In the genomic region with DNA sequence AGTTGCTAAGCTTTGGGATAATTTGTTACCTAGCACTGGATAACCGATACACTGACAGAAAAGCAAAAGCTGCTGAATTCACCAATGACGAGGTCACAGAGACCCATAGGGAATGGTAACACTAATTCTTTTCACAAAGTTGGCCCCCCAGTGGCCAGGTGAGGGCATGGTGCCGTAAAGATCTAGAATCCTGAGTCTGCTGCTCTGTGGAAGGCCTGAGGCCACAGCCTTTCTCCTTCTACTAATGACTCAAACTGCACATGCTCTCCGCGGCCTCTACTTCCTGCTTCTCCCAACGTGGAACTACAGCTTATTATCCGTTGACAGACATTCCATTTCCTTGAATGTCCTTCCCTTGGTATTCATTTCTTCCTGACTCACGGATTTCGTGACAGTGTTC, we compare ENCODE assay signal across 11 cellular contexts.
DNase-seq lines count a peak whose midpoint lies in the region; ATAC-seq and TF ChIP-seq lines count a peak whose summit lies in the region.
"Had no signal": no experiment of that assay in that cellular context is flagged by ENCODE, and none has a peak within 500 bp of the region (broad histone marks: within the 10 kb centered on the region; RNA-seq: fewer than 3 reads in every experiment).

No MANE protein-coding gene starts in this region.

- dilution Hi-C loops in mammary epithelial cell (cut with HindIII; ENCODE audit: low sequenced_read_pairs): no loop called here

- H3K79me2 ChIP-seq in mammary epithelial cell (ENCODE audit: insufficient read depth, low read length): no peaks in the 10 kb centered on the region
- H3K79me2 ChIP-seq in OCI-LY3 (ENCODE audit: low read length): no peaks in the 10 kb centered on the region

- intact Hi-C loops in mammary epithelial cell (cut with micrococcal nuclease) (no loop called here), breast epithelium (cut with DNase I; ENCODE audit: low total_unique reads) (no loop called here), upper lobe of right lung (cut with DNase I) (no loop called here)

- in situ Hi-C loops in mammary epithelial cell (cut with MboI; ENCODE audit: low sequenced_read_pairs in 2 of 2): loop anchor here in 1 of 2 donors (10.0 kb wide), 1 partner anchor 109 kb away; no protein-coding TSS in a partner anchor

- TF ChIP-seq CTCF in mammary epithelial cell (conservative IDR thresholded peaks at IDR 0.05 in 1 of 2, IDR thresholded peaks at IDR 0.05 in 1 of 2; ENCODE audit: extremely low read depth in 1 of 2, insufficient read depth in 1 of 2, low read depth in 1 of 2, low read length in 2 of 2) (peak; percentile 7 to 14), breast epithelium (IDR thresholded peaks at IDR 0.05) (no peak), OCI-LY3 (IDR thresholded peaks at IDR 0.05; ENCODE audit: low read depth, low read length) (peak; percentile 21; the same call in 1 of the 2 replicates), foreskin keratinocyte (conservative IDR thresholded peaks at IDR 0.05) (peak; percentile 30), upper lobe of right lung (IDR thresholded peaks at IDR 0.05) (no peak)

- H3K4me3 ChIP-seq in mammary epithelial cell (replicated peaks in 1 of 3; ENCODE audit: insufficient read depth in 1 of 3, low read depth in 2 of 3, low read length in 3 of 3): no peak overlapping the region
- H3K4me3 ChIP-seq in breast epithelium: no peak overlapping the region
- no peak overlapping the region for H3K4me3 ChIP-seq in OCI-LY3 (ENCODE audit: low read length)
- H3K4me3 ChIP-seq in upper lobe of right lung: no peak overlapping the region
- H3K4me3 ChIP-seq: HAP-1, tibial artery had no signal

- H3K36me3 ChIP-seq in mammary epithelial cell (ENCODE audit: insufficient read depth, low read length) (no peaks in the 10 kb centered on the region), breast epithelium (no peaks in the 10 kb centered on the region), OCI-LY3 (replicated peaks; ENCODE audit: low read depth, low read length) (no peaks in the 10 kb centered on the region), upper lobe of right lung (no peaks in the 10 kb centered on the region)
- H3K36me3 ChIP-seq: HAP-1, tibial artery had no signal

- peaks cover 3% of the 10 kb centered on the region for H3K27me3 ChIP-seq in mammary epithelial cell (ENCODE audit: insufficient read depth, low read length)
- H3K27me3 ChIP-seq in breast epithelium: no peaks in the 10 kb centered on the region
- H3K27me3 ChIP-seq in OCI-LY3 (ENCODE audit: low read depth, low read length): peaks cover 7% of the 10 kb centered on the region; the same call in 1 of the 2 replicates
- no peaks in the 10 kb centered on the region for H3K27me3 ChIP-seq in foreskin keratinocyte
- no peaks in the 10 kb centered on the region for H3K27me3 ChIP-seq in upper lobe of right lung
- H3K27me3 ChIP-seq: tibial artery had no signal

- H4K20me1 ChIP-seq in mammary epithelial cell (ENCODE audit: insufficient read depth, low read length) (no peaks in the 10 kb centered on the region), OCI-LY3 (ENCODE audit: insufficient read depth, low read length) (no peaks in the 10 kb centered on the region)

- H3K9me3 ChIP-seq in mammary epithelial cell (replicated peaks; ENCODE audit: insufficient read depth, low read length) (no peaks in the 10 kb centered on the region), breast epithelium (no peaks in the 10 kb centered on the region), OCI-LY3 (ENCODE audit: insufficient read depth, low read length) (no peaks in the 10 kb centered on the region), upper lobe of right lung (no peaks in the 10 kb centered on the region)
- H3K9me3 ChIP-seq: HAP-1, tibial artery had no signal

- ATAC-seq in foreskin keratinocyte (peak; percentile 57), upper lobe of right lung (peak; percentile 42), GM19452 (IDR thresholded peaks at IDR 0.05; ENCODE audit: unreplicated experiment) (no peak)

- WGBS in mammary epithelial cell (ENCODE audit: low coverage, missing lambda C conversion rate): 74% methylated on average over 9 of the region's 9 CpGs

- no peak overlapping the region for H3K4me2 ChIP-seq in mammary epithelial cell (ENCODE audit: insufficient read depth, low read depth, low read length)
- H3K4me2 ChIP-seq in OCI-LY3 (ENCODE audit: low read length): no peak overlapping the region

- H3K4me1 ChIP-seq in mammary epithelial cell (ENCODE audit: insufficient read depth, low read length): no peaks in the 10 kb centered on the region
- H3K4me1 ChIP-seq in breast epithelium: no peaks in the 10 kb centered on the region
- peaks cover 10% of the 10 kb centered on the region for H3K4me1 ChIP-seq in OCI-LY3 (ENCODE audit: low read length)
- H3K4me1 ChIP-seq in foreskin keratinocyte: no peaks in the 10 kb centered on the region
- H3K4me1 ChIP-seq in upper lobe of right lung: peaks cover 16% of the 10 kb centered on the region
- H3K4me1 ChIP-seq: HAP-1 had no signal

- no TSS peak for BruUV-seq in mammary epithelial cell (replicated peaks; lab: Mats Ljungman, UMichigan)

- DNase-seq in mammary epithelial cell (no peak), breast epithelium (ENCODE audit: low spot score in 2 of 2) (no peak), foreskin keratinocyte (peak in 1 of 2 donors; percentile 32), upper lobe of right lung (no peak)
- DNase-seq in stimulated activated CD4-positive, alpha-beta T cell treated with anti-CD3 and anti-CD28 coated beads, Interleukin-1b, Interleukin-23, amount 100 ng/mL, for 48 hours: no peak
- no peak for DNase-seq in stimulated activated naive CD4-positive, alpha-beta T cell treated with Interleukin-2 at 50 U/mL for 16 hours (lab: John Stamatoyannopoulos, UW)
- DNase-seq: DMS79 treated with DMSO at 0.1 percent for 48 hours, tibial artery had no signal

- no peak for TF ChIP-seq POLR2A in breast epithelium (IDR thresholded peaks at IDR 0.05)

- CTCF ChIA-PET in mammary epithelial cell (lab: Charles Lee; ENCODE audit: low non-redundant PET): no interaction called here

- H3K9ac ChIP-seq in mammary epithelial cell (ENCODE audit: insufficient read depth, low read length): no peak overlapping the region
- H3K9ac ChIP-seq in OCI-LY3 (ENCODE audit: low read length): no peak overlapping the region

- no peak overlapping the region for H2AFZ ChIP-seq in mammary epithelial cell (ENCODE audit: low read depth, low read length)
- H2AFZ ChIP-seq in OCI-LY3 (ENCODE audit: low read depth, low read length): no peak overlapping the region

- H3K27ac ChIP-seq in mammary epithelial cell (ENCODE audit: insufficient read depth, low read depth, low read length): no peak overlapping the region
- no peak overlapping the region for H3K27ac ChIP-seq in breast epithelium
- no peak overlapping the region for H3K27ac ChIP-seq in OCI-LY3 (ENCODE audit: low read length)
- no peak overlapping the region for H3K27ac ChIP-seq in foreskin keratinocyte
- H3K27ac ChIP-seq in upper lobe of right lung: peak overlapping the region; percentile 20
- H3K27ac ChIP-seq: tibial artery had no signal

Comparison
In these comparisons a context has a peak if more than half of its experiments do, and no peak if none do; other contexts are left out.
1. CTCF ChIP-seq: peak in mammary epithelial cell (2 of 2), OCI-LY3 (single experiment) and foreskin keratinocyte (single experiment); none in breast epithelium (0 of 3) and upper lobe of right lung (single experiment).